In genomic region chr10:125035588-125036298, GRCh38 we compare ENCODE assay signal across 16 cellular contexts.
A peak's percentile ranks its signal among the peaks of the same experiment; 100 is the strongest.
DNase-seq lines count a peak whose midpoint lies in the region; FAIRE-seq and TF ChIP-seq lines count a peak whose summit lies in the region.
"Had no signal": no experiment of that assay in that cellular context is flagged by ENCODE, and none has a peak within 500 bp of the region (broad histone marks: within the 10 kb centered on the region; RNA-seq: fewer than 3 reads in every experiment).

No MANE protein-coding gene starts in this region.

- H3K4me3 ChIP-seq in Caco-2 (ENCODE audit: low read depth, low read length) (no peak overlapping the region), endothelial cell of umbilical vein (replicated peaks in 1 of 3; ENCODE audit: insufficient read depth in 1 of 3, low read depth in 1 of 3, low read length in 3 of 3) (peak overlapping the region in 1 of 3 experiments; percentile 5)

- H3K36me3 Mint-ChIP-seq in Caco-2 (ENCODE audit: insufficient read depth, unreplicated experiment) (peaks cover 79% of the 10 kb centered on the region), osteocyte (ENCODE audit: unreplicated experiment) (peaks cover 12% of the 10 kb centered on the region)
- no peaks in the 10 kb centered on the region for H3K36me3 Mint-ChIP-seq in activated naive CD4-positive, alpha-beta T cell treated with anti-CD3 and anti-CD28 coated beads, Interleukin-2, amount 10 ng/mL, durations not matched to agents 7 days and 5 days
- H3K36me3 Mint-ChIP-seq: activated CD4-positive, alpha-beta memory T cell treated with anti-CD3 and anti-CD28 coated beads for 36 hours had no signal

- H3K27me3 Mint-ChIP-seq in Caco-2 (ENCODE audit: insufficient read depth, unreplicated experiment) (no peaks in the 10 kb centered on the region), osteocyte (ENCODE audit: unreplicated experiment) (no peaks in the 10 kb centered on the region)
- H3K27me3 Mint-ChIP-seq in activated naive CD4-positive, alpha-beta T cell treated with anti-CD3 and anti-CD28 coated beads, Interleukin-2, amount 10 ng/mL, durations not matched to agents 7 days and 5 days = peaks cover 19% of the 10 kb centered on the region

- H3K27ac Mint-ChIP-seq in Caco-2 (ENCODE audit: unreplicated experiment) (peak overlapping the region; percentile 81), osteocyte (ENCODE audit: unreplicated experiment) (peak overlapping the region; percentile 87)
- no peak overlapping the region for H3K27ac Mint-ChIP-seq in activated naive CD4-positive, alpha-beta T cell treated with anti-CD3 and anti-CD28 coated beads, Interleukin-2, amount 10 ng/mL, durations not matched to agents 7 days and 5 days
- H3K27ac Mint-ChIP-seq: activated CD4-positive, alpha-beta memory T cell treated with anti-CD3 and anti-CD28 coated beads for 36 hours; activated T-helper 17 cell treated with anti-CD3 and anti-CD28 coated beads, Interleukin-2, amount 50 U/mL, for 72 hours had no signal

- DNase-seq in Caco-2 = no peak
- no peak for DNase-seq in RWPE1 (ENCODE audit: low spot score)
- no peak for DNase-seq in endothelial cell of umbilical vein (ENCODE audit: low read depth, low spot score)
- DNase-seq in osteocyte (ENCODE audit: extremely low spot score, unreplicated experiment) = no peak
- no peak for DNase-seq in GM20000 (ENCODE audit: low spot score)
- no peak for DNase-seq in GOT3 (lab: John Stamatoyannopoulos, UW)
- DNase-seq in GM19238 (ENCODE audit: insufficient read length, low spot score) = no peak
- no peak for DNase-seq in activated naive CD4-positive, alpha-beta T cell treated with anti-CD3 and anti-CD28 coated beads, Interleukin-2, amount 10 ng/mL, durations not matched to agents 7 days and 5 days
- DNase-seq: activated CD4-positive, alpha-beta memory T cell treated with anti-CD3 and anti-CD28 coated beads for 36 hours; NCI-H1105 treated with DMSO at 0.1 percent for 48 hours; NCI-H446; stimulated activated CD4-positive, alpha-beta T cell treated with anti-CD3 and anti-CD28 coated beads, Interleukin-2, amount 100 ng/mL, for 24 hours had no signal

- dilution Hi-C loops in endothelial cell of umbilical vein (cut with MboI; ENCODE audit: extremely low pct_ligation_motif_present, low sequenced_read_pairs) = no loop called here

- no peaks in the 10 kb centered on the region for H3K9me1 ChIP-seq in endothelial cell of umbilical vein (replicated peaks; ENCODE audit: control insufficient read depth, extremely low read depth, insufficient read depth, low read length)

- TF ChIP-seq POLR2A in endothelial cell of umbilical vein (IDR thresholded peaks at IDR 0.05; ENCODE audit: low read depth, low read length) = no peak

- POLR2A ChIA-PET in Caco-2 (lab: Charles Lee) (no interaction called here), RWPE1 (lab: Yijun Ruan, JAX; ENCODE audit: low non-redundant PET) (interaction anchor here (0.8 kb wide), 1 partner anchor 10 kb away, joined by 3 read pairs; no protein-coding TSS in a partner anchor), endothelial cell of umbilical vein (lab: Charles Lee) (no interaction called here)

- TF ChIP-seq CTCF in Caco-2 (IDR thresholded peaks at IDR 0.05; ENCODE audit: insufficient read depth in 1 of 2, low read depth in 1 of 2, low read length in 1 of 2, severe bottlenecking in 1 of 2, unreplicated experiment in 1 of 2) (no peak), RWPE1 (conservative IDR thresholded peaks at IDR 0.05; ENCODE audit: low read depth) (no peak), endothelial cell of umbilical vein (IDR thresholded peaks at IDR 0.05; ENCODE audit: extremely low read depth in 1 of 2, insufficient read depth in 1 of 2, low read depth in 1 of 2, low read length in 2 of 2) (no peak), osteocyte (IDR thresholded peaks at IDR 0.05) (no peak), GM20000 (IDR thresholded peaks at IDR 0.05; ENCODE audit: extremely low read depth, missing control alignments) (no peak)

- no peaks in the 10 kb centered on the region for H3K36me3 ChIP-seq in Caco-2 (ENCODE audit: control insufficient read depth, insufficient read depth, low read length)
- peaks cover 0 to 19% of the 10 kb centered on the region in 2 experiments for H3K36me3 ChIP-seq in endothelial cell of umbilical vein (ENCODE audit: control insufficient read depth in 2 of 2, extremely low read depth in 1 of 2, insufficient read depth in 2 of 2, low read length in 2 of 2)

- H3K9me3 ChIP-seq in Caco-2 (no peaks in the 10 kb centered on the region), endothelial cell of umbilical vein (replicated peaks; ENCODE audit: control insufficient read depth, insufficient read depth, low read length) (no peaks in the 10 kb centered on the region)

- no peak overlapping the region for H2AFZ ChIP-seq in endothelial cell of umbilical vein (ENCODE audit: low read depth, low read length)

- peaks cover 87% of the 10 kb centered on the region for H3K79me2 ChIP-seq in endothelial cell of umbilical vein (ENCODE audit: control insufficient read depth, insufficient read depth, low read length)

- H3K4me1 Mint-ChIP-seq in Caco-2 (ENCODE audit: low read depth, unreplicated experiment) (peaks cover 30% of the 10 kb centered on the region), osteocyte (ENCODE audit: unreplicated experiment) (peaks cover 60% of the 10 kb centered on the region)
- H3K4me1 Mint-ChIP-seq in activated naive CD4-positive, alpha-beta T cell treated with anti-CD3 and anti-CD28 coated beads, Interleukin-2, amount 10 ng/mL, durations not matched to agents 7 days and 5 days = no peaks in the 10 kb centered on the region
- H3K4me1 Mint-ChIP-seq: activated T-helper 17 cell treated with anti-CD3 and anti-CD28 coated beads, Interleukin-2, amount 50 U/mL, for 72 hours had no signal

- H3K27me3 ChIP-seq in Caco-2 (replicated peaks; ENCODE audit: control insufficient read depth, insufficient read depth, low read length) (no peaks in the 10 kb centered on the region), endothelial cell of umbilical vein (ENCODE audit: control insufficient read depth in 2 of 2, insufficient read depth in 2 of 2, low read length in 2 of 2) (no peaks in the 10 kb centered on the region)

- no peak for FAIRE-seq in endothelial cell of umbilical vein (lab: Jason Lieb, UNC)
- FAIRE-seq: GM12891, kidney, urothelium cell line had no signal

- intact Hi-C loops in Caco-2 (cut with micrococcal nuclease; ENCODE audit: unreplicated experiment) (no loop called here), endothelial cell of umbilical vein (cut with micrococcal nuclease) (loop anchor here (1.0 kb wide), 1 partner anchor 10 kb away; no protein-coding TSS in a partner anchor)

- CTCF ChIA-PET in Caco-2 (lab: Charles Lee) (interaction anchor here (2.1 kb wide), 1 partner anchor 12 kb away, joined by 9 read pairs; no protein-coding TSS in a partner anchor), RWPE1 (lab: Yijun Ruan, JAX) (interaction anchor here (0.5 to 1.8 kb wide), 4 partner anchors 10 to 25 kb away, joined by 3 to 5 read pairs (median 4); no protein-coding TSS in a partner anchor), endothelial cell of umbilical vein (lab: Charles Lee) (interaction anchor here (0.7 to 3.3 kb wide), 7 partner anchors 8 to 26 kb away, joined by 3 to 28 read pairs (median 3); no protein-coding TSS in a partner anchor)
- CTCF ChIA-PET in activated naive CD4-positive, alpha-beta T cell treated with anti-CD3 and anti-CD28 coated beads, Interleukin-2, amount 10 ng/mL, durations not matched to agents 7 days and 5 days (lab: Charles Lee) = interaction anchor here (1.9 kb wide), 1 partner anchor 12 kb away, joined by 9 read pairs; no protein-coding TSS in a partner anchor

- no peaks in the 10 kb centered on the region for H4K20me1 ChIP-seq in endothelial cell of umbilical vein (replicated peaks; ENCODE audit: control insufficient read depth, extremely low read depth, insufficient read depth, low read length)

- H3K4me2 ChIP-seq in endothelial cell of umbilical vein (ENCODE audit: insufficient read depth, low read length) = peak overlapping the region; percentile 42

- H3K27ac ChIP-seq in RWPE1 (peak overlapping the region; percentile 77), endothelial cell of umbilical vein (ENCODE audit: insufficient read depth, low read depth, low read length) (peak overlapping the region; percentile 13)

- BruUV-seq in Caco-2 (replicated peaks; lab: Mats Ljungman, UMichigan) = no TSS peak
- BruUV-seq in endothelial cell of umbilical vein (replicated peaks; lab: Mats Ljungman, UMichigan) = TSS peak; percentile 3

- H3K9ac ChIP-seq in endothelial cell of umbilical vein (replicated peaks; ENCODE audit: extremely low read depth, insufficient read depth, low read length) = peak overlapping the region; percentile 13

- H3K4me1 ChIP-seq in Caco-2 = peaks cover 28% of the 10 kb centered on the region
- H3K4me1 ChIP-seq in endothelial cell of umbilical vein (ENCODE audit: control insufficient read depth, extremely low read depth, insufficient read depth, low read length) = peaks cover 12% of the 10 kb centered on the region

- no peak overlapping the region for H3K4me3 Mint-ChIP-seq in Caco-2 (ENCODE audit: unreplicated experiment)
- H3K4me3 Mint-ChIP-seq in osteocyte (ENCODE audit: unreplicated experiment) = peak overlapping the region; percentile 61
- no peak overlapping the region for H3K4me3 Mint-ChIP-seq in activated naive CD4-positive, alpha-beta T cell treated with anti-CD3 and anti-CD28 coated beads, Interleukin-2, amount 10 ng/mL, durations not matched to agents 7 days and 5 days
- H3K4me3 Mint-ChIP-seq: activated CD4-positive, alpha-beta memory T cell treated with anti-CD3 and anti-CD28 coated beads for 36 hours; activated T-helper 17 cell treated with anti-CD3 and anti-CD28 coated beads, Interleukin-2, amount 50 U/mL, for 72 hours had no signal

- no peaks in the 10 kb centered on the region for H3K9me3 Mint-ChIP-seq in Caco-2 (ENCODE audit: unreplicated experiment)
- H3K9me3 Mint-ChIP-seq in osteocyte (ENCODE audit: unreplicated experiment) = no peaks in the 10 kb centered on the region
- H3K9me3 Mint-ChIP-seq in activated naive CD4-positive, alpha-beta T cell treated with anti-CD3 and anti-CD28 coated beads, Interleukin-2, amount 10 ng/mL, durations not matched to agents 7 days and 5 days = no peaks in the 10 kb centered on the region
- H3K9me3 Mint-ChIP-seq: activated CD4-positive, alpha-beta memory T cell treated with anti-CD3 and anti-CD28 coated beads for 36 hours; activated T-helper 17 cell treated with anti-CD3 and anti-CD28 coated beads, Interleukin-2, amount 50 U/mL, for 72 hours had no signal

TF ChIP-seq in endothelial cell of umbilical vein, 7 proteins besides CTCF, POLR2A, EP300 and RAD21 (continues in another document):
- TF ChIP-seq MAX (IDR thresholded peaks at IDR 0.05; ENCODE audit: insufficient read depth, insufficient read length) = no peak
- TF ChIP-seq FOS (IDR thresholded peaks at IDR 0.05; ENCODE audit: borderline replicate concordance, insufficient read depth, low read length) = no peak
- no peak for TF ChIP-seq MYC (IDR thresholded peaks at IDR 0.05; ENCODE audit: low read depth, low read length)
- TF ChIP-seq JUN (IDR thresholded peaks at IDR 0.05; ENCODE audit: borderline replicate concordance, insufficient read depth, insufficient read length, low read depth) = no peak
